Comparison of ENCODE assay signal across 1 cellular context in the genomic region with DNA sequence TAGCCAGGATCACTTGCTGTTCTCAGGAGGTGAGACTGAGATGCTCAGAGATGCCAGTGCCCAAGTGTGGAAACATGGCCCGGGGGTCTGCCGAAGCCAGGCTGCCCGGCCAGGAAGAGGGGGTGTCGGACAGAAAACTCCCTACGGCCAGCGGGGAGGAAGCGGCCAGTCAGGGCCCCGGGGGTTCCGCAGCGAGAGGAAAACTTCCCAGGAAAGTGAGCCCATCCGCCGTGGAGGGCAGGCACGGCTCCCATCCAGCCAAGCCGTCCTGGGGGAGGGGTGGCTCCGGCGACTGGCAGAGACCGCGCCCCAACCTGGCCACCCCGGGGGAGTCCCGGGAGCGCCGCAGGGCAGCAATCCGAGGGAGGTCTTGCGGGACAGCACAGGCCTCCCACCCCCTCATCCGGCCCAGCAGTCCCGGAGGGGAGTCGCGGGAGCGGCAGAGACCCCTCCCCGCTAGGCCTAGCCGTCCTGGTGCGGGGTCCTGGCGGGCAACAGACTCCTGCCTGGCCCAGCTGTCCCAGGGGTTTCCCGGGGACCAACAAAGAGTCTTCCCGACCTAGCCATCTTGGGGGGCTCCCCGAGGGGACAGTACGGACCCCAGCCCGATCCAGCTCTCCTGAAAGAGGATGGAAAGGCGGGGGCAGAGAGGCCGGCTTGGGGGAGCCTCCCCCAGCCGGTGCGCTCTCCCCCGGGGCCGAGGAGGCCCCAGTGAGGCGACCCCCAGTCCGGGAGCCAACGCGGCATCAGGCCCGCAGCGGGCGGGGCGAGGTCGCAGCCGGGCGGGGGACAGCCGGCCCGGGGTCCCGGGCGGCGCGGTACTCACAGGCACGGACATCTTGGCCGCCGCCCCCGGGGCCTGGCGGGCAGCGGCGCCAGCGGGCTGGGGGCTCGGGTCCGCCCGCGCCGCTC.
TF ChIP-seq lines count a peak whose summit lies in the region.

No MANE protein-coding gene starts in this region.

TF ChIP-seq in HEK293, 187 proteins besides CTCF, POLR2A, EP300 and RAD21 (continued from another document and continues in another):
- TF ChIP-seq, protein P1, sequence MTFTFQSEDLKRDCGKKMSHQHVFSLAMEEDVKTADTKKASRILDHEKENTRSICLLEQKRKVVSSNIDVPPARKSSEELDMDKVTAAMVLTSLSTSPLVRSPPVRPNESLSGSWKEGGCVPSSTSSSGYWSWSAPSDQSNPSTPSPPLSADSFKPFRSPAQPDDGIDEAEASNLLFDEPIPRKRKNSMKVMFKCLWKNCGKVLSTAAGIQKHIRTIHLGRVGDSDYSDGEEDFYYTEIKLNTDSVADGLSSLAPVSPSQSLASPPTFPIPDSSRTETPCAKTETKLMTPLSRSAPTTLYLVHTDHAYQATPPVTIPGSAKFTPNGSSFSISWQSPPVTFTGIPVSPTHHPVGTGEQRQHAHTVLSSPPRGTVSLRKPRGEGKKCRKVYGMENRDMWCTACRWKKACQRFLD (tag by site-specific recombination; IDR thresholded peaks at IDR 0.05): no peak
- TF ChIP-seq ZNF624 (tag by site-specific recombination; IDR thresholded peaks at IDR 0.05): no peak
- no peak for TF ChIP-seq ZBTB48 (tag by site-specific recombination; IDR thresholded peaks at IDR 0.05)
- TF ChIP-seq ZNF830 (tag by site-specific recombination; IDR thresholded peaks at IDR 0.05; ENCODE audit: low read depth): no peak
- TF ChIP-seq, protein P2, sequence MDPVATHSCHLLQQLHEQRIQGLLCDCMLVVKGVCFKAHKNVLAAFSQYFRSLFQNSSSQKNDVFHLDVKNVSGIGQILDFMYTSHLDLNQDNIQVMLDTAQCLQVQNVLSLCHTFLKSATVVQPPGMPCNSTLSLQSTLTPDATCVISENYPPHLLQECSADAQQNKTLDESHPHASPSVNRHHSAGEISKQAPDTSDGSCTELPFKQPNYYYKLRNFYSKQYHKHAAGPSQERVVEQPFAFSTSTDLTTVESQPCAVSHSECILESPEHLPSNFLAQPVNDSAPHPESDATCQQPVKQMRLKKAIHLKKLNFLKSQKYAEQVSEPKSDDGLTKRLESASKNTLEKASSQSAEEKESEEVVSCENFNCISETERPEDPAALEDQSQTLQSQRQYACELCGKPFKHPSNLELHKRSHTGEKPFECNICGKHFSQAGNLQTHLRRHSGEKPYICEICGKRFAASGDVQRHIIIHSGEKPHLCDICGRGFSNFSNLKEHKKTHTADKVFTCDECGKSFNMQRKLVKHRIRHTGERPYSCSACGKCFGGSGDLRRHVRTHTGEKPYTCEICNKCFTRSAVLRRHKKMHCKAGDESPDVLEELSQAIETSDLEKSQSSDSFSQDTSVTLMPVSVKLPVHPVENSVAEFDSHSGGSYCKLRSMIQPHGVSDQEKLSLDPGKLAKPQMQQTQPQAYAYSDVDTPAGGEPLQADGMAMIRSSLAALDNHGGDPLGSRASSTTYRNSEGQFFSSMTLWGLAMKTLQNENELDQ (tag by site-specific recombination; IDR thresholded peaks at IDR 0.05; ENCODE audit: low read depth): no peak
- TF ChIP-seq ZNF112 (tag by site-specific recombination; IDR thresholded peaks at IDR 0.05): no peak
- TF ChIP-seq ZFHX2 (tag by site-specific recombination; conservative IDR thresholded peaks at IDR 0.05): no peak
- no peak for TF ChIP-seq MEIS1 (CRISPR knock-in tag; IDR thresholded peaks at IDR 0.05; ENCODE audit: borderline replicate concordance)
- TF ChIP-seq, protein P3, sequence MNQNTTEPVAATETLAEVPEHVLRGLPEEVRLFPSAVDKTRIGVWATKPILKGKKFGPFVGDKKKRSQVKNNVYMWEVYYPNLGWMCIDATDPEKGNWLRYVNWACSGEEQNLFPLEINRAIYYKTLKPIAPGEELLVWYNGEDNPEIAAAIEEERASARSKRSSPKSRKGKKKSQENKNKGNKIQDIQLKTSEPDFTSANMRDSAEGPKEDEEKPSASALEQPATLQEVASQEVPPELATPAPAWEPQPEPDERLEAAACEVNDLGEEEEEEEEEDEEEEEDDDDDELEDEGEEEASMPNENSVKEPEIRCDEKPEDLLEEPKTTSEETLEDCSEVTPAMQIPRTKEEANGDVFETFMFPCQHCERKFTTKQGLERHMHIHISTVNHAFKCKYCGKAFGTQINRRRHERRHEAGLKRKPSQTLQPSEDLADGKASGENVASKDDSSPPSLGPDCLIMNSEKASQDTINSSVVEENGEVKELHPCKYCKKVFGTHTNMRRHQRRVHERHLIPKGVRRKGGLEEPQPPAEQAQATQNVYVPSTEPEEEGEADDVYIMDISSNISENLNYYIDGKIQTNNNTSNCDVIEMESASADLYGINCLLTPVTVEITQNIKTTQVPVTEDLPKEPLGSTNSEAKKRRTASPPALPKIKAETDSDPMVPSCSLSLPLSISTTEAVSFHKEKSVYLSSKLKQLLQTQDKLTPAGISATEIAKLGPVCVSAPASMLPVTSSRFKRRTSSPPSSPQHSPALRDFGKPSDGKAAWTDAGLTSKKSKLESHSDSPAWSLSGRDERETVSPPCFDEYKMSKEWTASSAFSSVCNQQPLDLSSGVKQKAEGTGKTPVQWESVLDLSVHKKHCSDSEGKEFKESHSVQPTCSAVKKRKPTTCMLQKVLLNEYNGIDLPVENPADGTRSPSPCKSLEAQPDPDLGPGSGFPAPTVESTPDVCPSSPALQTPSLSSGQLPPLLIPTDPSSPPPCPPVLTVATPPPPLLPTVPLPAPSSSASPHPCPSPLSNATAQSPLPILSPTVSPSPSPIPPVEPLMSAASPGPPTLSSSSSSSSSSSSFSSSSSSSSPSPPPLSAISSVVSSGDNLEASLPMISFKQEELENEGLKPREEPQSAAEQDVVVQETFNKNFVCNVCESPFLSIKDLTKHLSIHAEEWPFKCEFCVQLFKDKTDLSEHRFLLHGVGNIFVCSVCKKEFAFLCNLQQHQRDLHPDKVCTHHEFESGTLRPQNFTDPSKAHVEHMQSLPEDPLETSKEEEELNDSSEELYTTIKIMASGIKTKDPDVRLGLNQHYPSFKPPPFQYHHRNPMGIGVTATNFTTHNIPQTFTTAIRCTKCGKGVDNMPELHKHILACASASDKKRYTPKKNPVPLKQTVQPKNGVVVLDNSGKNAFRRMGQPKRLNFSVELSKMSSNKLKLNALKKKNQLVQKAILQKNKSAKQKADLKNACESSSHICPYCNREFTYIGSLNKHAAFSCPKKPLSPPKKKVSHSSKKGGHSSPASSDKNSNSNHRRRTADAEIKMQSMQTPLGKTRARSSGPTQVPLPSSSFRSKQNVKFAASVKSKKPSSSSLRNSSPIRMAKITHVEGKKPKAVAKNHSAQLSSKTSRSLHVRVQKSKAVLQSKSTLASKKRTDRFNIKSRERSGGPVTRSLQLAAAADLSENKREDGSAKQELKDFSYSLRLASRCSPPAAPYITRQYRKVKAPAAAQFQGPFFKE (tag by site-specific recombination; IDR thresholded peaks at IDR 0.05; ENCODE audit: borderline replicate concordance): no peak
- TF ChIP-seq SALL2 (tag by site-specific recombination; IDR thresholded peaks at IDR 0.05; ENCODE audit: borderline replicate concordance): no peak
- no peak for TF ChIP-seq ZNF791 (tag by site-specific recombination; IDR thresholded peaks at IDR 0.05)
- TF ChIP-seq ZNF837 (tag by site-specific recombination; IDR thresholded peaks at IDR 0.05): no peak
- no peak for TF ChIP-seq ZFP37 (tag by site-specific recombination; IDR thresholded peaks at IDR 0.05)
- peak; percentile 50; the same call in 1 of the 2 replicates for TF ChIP-seq KLF7 (tag by site-specific recombination; IDR thresholded peaks at IDR 0.05; ENCODE audit: borderline replicate concordance)
- TF ChIP-seq, protein P4, sequence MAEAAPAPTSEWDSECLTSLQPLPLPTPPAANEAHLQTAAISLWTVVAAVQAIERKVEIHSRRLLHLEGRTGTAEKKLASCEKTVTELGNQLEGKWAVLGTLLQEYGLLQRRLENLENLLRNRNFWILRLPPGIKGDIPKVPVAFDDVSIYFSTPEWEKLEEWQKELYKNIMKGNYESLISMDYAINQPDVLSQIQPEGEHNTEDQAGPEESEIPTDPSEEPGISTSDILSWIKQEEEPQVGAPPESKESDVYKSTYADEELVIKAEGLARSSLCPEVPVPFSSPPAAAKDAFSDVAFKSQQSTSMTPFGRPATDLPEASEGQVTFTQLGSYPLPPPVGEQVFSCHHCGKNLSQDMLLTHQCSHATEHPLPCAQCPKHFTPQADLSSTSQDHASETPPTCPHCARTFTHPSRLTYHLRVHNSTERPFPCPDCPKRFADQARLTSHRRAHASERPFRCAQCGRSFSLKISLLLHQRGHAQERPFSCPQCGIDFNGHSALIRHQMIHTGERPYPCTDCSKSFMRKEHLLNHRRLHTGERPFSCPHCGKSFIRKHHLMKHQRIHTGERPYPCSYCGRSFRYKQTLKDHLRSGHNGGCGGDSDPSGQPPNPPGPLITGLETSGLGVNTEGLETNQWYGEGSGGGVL (tag by site-specific recombination; IDR thresholded peaks at IDR 0.05): 0 out of 2 replicates have a peak, but pooled peaks have one; percentile 26
- no peak for TF ChIP-seq ZNF501 (tag by site-specific recombination; IDR thresholded peaks at IDR 0.05)
- TF ChIP-seq AEBP2 (tag by site-specific recombination; IDR thresholded peaks at IDR 0.05; ENCODE audit: borderline replicate concordance): no peak
- no peak for TF ChIP-seq ZNF214 (tag by site-specific recombination; IDR thresholded peaks at IDR 0.05; ENCODE audit: borderline replicate concordance)
- no peak for TF ChIP-seq ZNF48 (tag by site-specific recombination; IDR thresholded peaks at IDR 0.05)
- TF ChIP-seq KLF1 (tag by site-specific recombination; IDR thresholded peaks at IDR 0.05): peak; percentile 50
- no peak for TF ChIP-seq HOXC10 (CRISPR knock-in tag; IDR thresholded peaks at IDR 0.05)
- TF ChIP-seq ZNF645 (tag by site-specific recombination; IDR thresholded peaks at IDR 0.05): no peak
- no peak for TF ChIP-seq ZNF404 (tag by site-specific recombination; IDR thresholded peaks at IDR 0.05)
- no peak for TF ChIP-seq ZNF394 (tag by site-specific recombination; IDR thresholded peaks at IDR 0.05; ENCODE audit: borderline replicate concordance)
- TF ChIP-seq ZBTB8A (tag by site-specific recombination; IDR thresholded peaks at IDR 0.05): no peak
- no peak for TF ChIP-seq ZNF677 (tag by site-specific recombination; IDR thresholded peaks at IDR 0.05)
- TF ChIP-seq INSM2 (tag by site-specific recombination; IDR thresholded peaks at IDR 0.05): no peak
- TF ChIP-seq BCL11B (tag by site-specific recombination; IDR thresholded peaks at IDR 0.05; ENCODE audit: low read depth): no peak
- TF ChIP-seq, protein P5, sequence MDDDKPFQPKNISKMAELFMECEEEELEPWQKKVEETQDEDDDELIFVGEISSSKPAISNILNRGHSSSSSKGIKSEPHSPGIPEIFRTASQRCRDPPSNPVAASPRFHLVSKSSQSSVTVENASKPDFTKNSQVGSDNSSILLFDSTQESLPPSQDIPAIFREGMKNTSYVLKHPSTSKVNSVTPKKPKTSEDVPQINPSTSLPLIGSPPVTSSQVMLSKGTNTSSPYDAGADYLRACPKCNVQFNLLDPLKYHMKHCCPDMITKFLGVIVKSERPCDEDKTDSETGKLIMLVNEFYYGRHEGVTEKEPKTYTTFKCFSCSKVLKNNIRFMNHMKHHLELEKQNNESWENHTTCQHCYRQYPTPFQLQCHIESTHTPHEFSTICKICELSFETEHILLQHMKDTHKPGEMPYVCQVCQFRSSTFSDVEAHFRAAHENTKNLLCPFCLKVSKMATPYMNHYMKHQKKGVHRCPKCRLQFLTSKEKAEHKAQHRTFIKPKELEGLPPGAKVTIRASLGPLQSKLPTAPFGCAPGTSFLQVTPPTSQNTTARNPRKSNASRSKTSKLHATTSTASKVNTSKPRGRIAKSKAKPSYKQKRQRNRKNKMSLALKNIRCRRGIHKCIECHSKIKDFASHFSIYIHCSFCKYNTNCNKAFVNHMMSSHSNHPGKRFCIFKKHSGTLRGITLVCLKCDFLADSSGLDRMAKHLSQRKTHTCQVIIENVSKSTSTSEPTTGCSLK (tag by site-specific recombination; IDR thresholded peaks at IDR 0.05): no peak
- no peak for TF ChIP-seq ZNF560 (tag by site-specific recombination; IDR thresholded peaks at IDR 0.05; ENCODE audit: borderline replicate concordance)
- no peak for TF ChIP-seq PRDM1 (tag by site-specific recombination; IDR thresholded peaks at IDR 0.05)
- TF ChIP-seq ZNF146 (tag by site-specific recombination; IDR thresholded peaks at IDR 0.05): no peak
- peak; percentile 54; the same call in 1 of the 2 replicates for TF ChIP-seq IKZF3 (tag by site-specific recombination; IDR thresholded peaks at IDR 0.05)
- no peak for TF ChIP-seq ZFP69B (tag by site-specific recombination; IDR thresholded peaks at IDR 0.05)
- no peak for TF ChIP-seq SP2 (tag by site-specific recombination; IDR thresholded peaks at IDR 0.05)
- TF ChIP-seq ZNF843 (tag by site-specific recombination; IDR thresholded peaks at IDR 0.05): 0 out of 2 replicates have a peak, but pooled peaks have one; percentile 22
- no peak for TF ChIP-seq ZNF660 (tag by site-specific recombination; IDR thresholded peaks at IDR 0.05)
- no peak for TF ChIP-seq ZNF221 (tag by site-specific recombination; IDR thresholded peaks at IDR 0.05; ENCODE audit: borderline replicate concordance)
- no peak for TF ChIP-seq ZNF654 (tag by site-specific recombination; IDR thresholded peaks at IDR 0.05; ENCODE audit: low read depth)
- no peak for TF ChIP-seq ZNF169 (tag by site-specific recombination; IDR thresholded peaks at IDR 0.05)
